ENCODE assay signal across 21 cellular contexts in genomic region chr10:64458341-64458740, GRCh38.
DNase-seq lines count a peak whose midpoint lies in the region; ATAC-seq, FAIRE-seq and TF ChIP-seq lines count a peak whose summit lies in the region.
"Had no signal": no experiment of that assay in that cellular context is flagged by ENCODE, and none has a peak within 500 bp of the region (broad histone marks: within the 10 kb centered on the region; RNA-seq: fewer than 3 reads in every experiment).

No MANE protein-coding gene starts in this region.

- H3K9ac ChIP-seq in HepG2 (ENCODE audit: insufficient read depth, low read depth, low read length), result no peak overlapping the region
- H3K9ac ChIP-seq: BLaER1, GM23248 had no signal

- H4K20me1 ChIP-seq in HepG2 (ENCODE audit: insufficient read depth, low read length), result no peaks in the 10 kb centered on the region
- H4K20me1 ChIP-seq: BLaER1 had no signal

- H3K27me3 ChIP-seq in HepG2 (ENCODE audit: control insufficient read depth in 1 of 2, insufficient read depth in 2 of 2, low read length in 2 of 2) (no peaks in the 10 kb centered on the region), right lobe of liver (no peaks in the 10 kb centered on the region)
- H3K27me3 ChIP-seq: BLaER1 had no signal

- no peaks in the 10 kb centered on the region for H3K36me3 ChIP-seq in HepG2 (replicated peaks in 1 of 2; ENCODE audit: control insufficient read depth in 1 of 2, insufficient read depth in 2 of 2, low read length in 2 of 2)
- H3K36me3 ChIP-seq in right lobe of liver, result no peaks in the 10 kb centered on the region
- H3K36me3 ChIP-seq: BLaER1 had no signal

- no peak for ATAC-seq in HepG2
- ATAC-seq in right lobe of liver, result no peak
- ATAC-seq in GM21526 (IDR thresholded peaks at IDR 0.05; ENCODE audit: low FRiP score, unreplicated experiment), result no peak
- ATAC-seq: CD8-positive, alpha-beta T cell had no signal

- H2AFZ ChIP-seq in HepG2 (ENCODE audit: low read length), result no peak overlapping the region
- H2AFZ ChIP-seq: GM23248 had no signal

- FAIRE-seq in HepG2 (lab: Jason Lieb, UNC), result no peak
- peak; percentile 26 for FAIRE-seq in frontal cortex (lab: Jason Lieb, UNC)
- FAIRE-seq: D721Med, GM12891, GM18507, H1 had no signal

- TF ChIP-seq EP300 in HepG2 (IDR thresholded peaks at IDR 0.05; ENCODE audit: low read depth in 2 of 2, low read length in 2 of 2) (no peak), HepG2 (CRISPR knock-in tag; IDR thresholded peaks at IDR 0.05; ENCODE audit: borderline replicate concordance) (no peak)

- no peak for TF ChIP-seq RAD21 in HepG2 (CRISPR knock-in tag; IDR thresholded peaks at IDR 0.05)

- BruUV-seq in HepG2 (replicated peaks; lab: Mats Ljungman, UMichigan), result no TSS peak

- H3K27ac ChIP-seq in HepG2 (ENCODE audit: extremely low read length, insufficient read depth, low read length) (no peak overlapping the region), right lobe of liver (no peak overlapping the region)
- H3K27ac ChIP-seq: BLaER1, C4-2B, GM23248 had no signal

- in situ Hi-C loops in HepG2 (cut with HindIII; ENCODE audit: extremely low pct_ligation_motif_present, low pct_unique_long_range_greater_than_20kb), result no loop called here

- WGBS in HepG2 (ENCODE audit: low lambda C conversion rate), result 5% methylated on average over 1 of the region's 1 CpG
- WGBS in right lobe of liver (ENCODE audit: insufficient coverage, low coverage, low lambda C conversion rate, missing lambda C conversion rate), result 82% methylated on average over 1 of the region's 1 CpG

- no peaks in the 10 kb centered on the region for H3K4me1 ChIP-seq in HepG2 (ENCODE audit: insufficient read depth, low read length)
- H3K4me1 ChIP-seq in right lobe of liver, result no peaks in the 10 kb centered on the region
- H3K4me1 ChIP-seq: BLaER1 had no signal

- H3K9me3 ChIP-seq in HepG2 (ENCODE audit: low read length), result peaks cover 20% of the 10 kb centered on the region
- no peaks in the 10 kb centered on the region for H3K9me3 ChIP-seq in right lobe of liver

- no peak overlapping the region for H3K4me2 ChIP-seq in HepG2 (ENCODE audit: low read depth, low read length)
- H3K4me2 ChIP-seq: BLaER1 had no signal

- TF ChIP-seq POLR2A in HepG2 (IDR thresholded peaks at IDR 0.05; ENCODE audit: insufficient read depth in 1 of 2, low read depth in 2 of 2, low read length in 2 of 2) (no peak), right lobe of liver (IDR thresholded peaks at IDR 0.05) (no peak)

- TF ChIP-seq CTCF in HepG2 (CRISPR knock-in tag; IDR thresholded peaks at IDR 0.05) (no peak), right lobe of liver (IDR thresholded peaks at IDR 0.05) (no peak)

- H3K79me2 ChIP-seq in HepG2 (ENCODE audit: insufficient read depth, low read length), result no peaks in the 10 kb centered on the region

- POLR2A ChIA-PET in HepG2 (lab: Yijun Ruan, JAX), result no interaction called here

- DNase-seq in HepG2 (ENCODE audit: low spot score) (no peak), right lobe of liver (no peak), NCI-H446 treated with DMSO at 0.1 percent for 48 hours (lab: John Stamatoyannopoulos, UW) (peak; percentile 15), frontal cortex (ENCODE audit: low spot score in 2 of 2) (no peak), NCI-H774 (lab: John Stamatoyannopoulos, UW) (no peak)
- DNase-seq: CD4-positive, CD25-positive, alpha-beta regulatory T cell; CD8-positive, alpha-beta T cell; DMS 273 treated with DMSO at 0.1 percent for 48 hours; DMS79; EL; GF-D8; GM23248; H7; HCEC 1CT had no signal

- H3K4me3 ChIP-seq in HepG2 (replicated peaks in 1 of 3; ENCODE audit: insufficient read depth in 1 of 3, low read depth in 2 of 3, low read length in 3 of 3), result no peak overlapping the region
- no peak overlapping the region for H3K4me3 ChIP-seq in right lobe of liver
- H3K4me3 ChIP-seq: BLaER1, GM23248 had no signal

- CTCF ChIA-PET in HepG2 (lab: Yijun Ruan, JAX; ENCODE audit: low intra/inter-chr PET ratio, low total read pairs), result no interaction called here

- intact Hi-C loops in HepG2 (cut with micrococcal nuclease; ENCODE audit: unreplicated experiment) (no loop called here), right lobe of liver (cut with DNase I) (no loop called here)

TF ChIP-seq in HepG2, 621 proteins besides CTCF, POLR2A, EP300 and RAD21 (continues in another document):
- TF ChIP-seq ZNF318 (CRISPR knock-in tag; IDR thresholded peaks at IDR 0.05), result no peak
- TF ChIP-seq, protein P1, sequence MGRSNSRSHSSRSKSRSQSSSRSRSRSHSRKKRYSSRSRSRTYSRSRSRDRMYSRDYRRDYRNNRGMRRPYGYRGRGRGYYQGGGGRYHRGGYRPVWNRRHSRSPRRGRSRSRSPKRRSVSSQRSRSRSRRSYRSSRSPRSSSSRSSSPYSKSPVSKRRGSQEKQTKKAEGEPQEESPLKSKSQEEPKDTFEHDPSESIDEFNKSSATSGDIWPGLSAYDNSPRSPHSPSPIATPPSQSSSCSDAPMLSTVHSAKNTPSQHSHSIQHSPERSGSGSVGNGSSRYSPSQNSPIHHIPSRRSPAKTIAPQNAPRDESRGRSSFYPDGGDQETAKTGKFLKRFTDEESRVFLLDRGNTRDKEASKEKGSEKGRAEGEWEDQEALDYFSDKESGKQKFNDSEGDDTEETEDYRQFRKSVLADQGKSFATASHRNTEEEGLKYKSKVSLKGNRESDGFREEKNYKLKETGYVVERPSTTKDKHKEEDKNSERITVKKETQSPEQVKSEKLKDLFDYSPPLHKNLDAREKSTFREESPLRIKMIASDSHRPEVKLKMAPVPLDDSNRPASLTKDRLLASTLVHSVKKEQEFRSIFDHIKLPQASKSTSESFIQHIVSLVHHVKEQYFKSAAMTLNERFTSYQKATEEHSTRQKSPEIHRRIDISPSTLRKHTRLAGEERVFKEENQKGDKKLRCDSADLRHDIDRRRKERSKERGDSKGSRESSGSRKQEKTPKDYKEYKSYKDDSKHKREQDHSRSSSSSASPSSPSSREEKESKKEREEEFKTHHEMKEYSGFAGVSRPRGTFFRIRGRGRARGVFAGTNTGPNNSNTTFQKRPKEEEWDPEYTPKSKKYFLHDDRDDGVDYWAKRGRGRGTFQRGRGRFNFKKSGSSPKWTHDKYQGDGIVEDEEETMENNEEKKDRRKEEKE (IDR thresholded peaks at IDR 0.05), result no peak
